ENCODE assay signal across 19 cellular contexts in the genomic region with DNA sequence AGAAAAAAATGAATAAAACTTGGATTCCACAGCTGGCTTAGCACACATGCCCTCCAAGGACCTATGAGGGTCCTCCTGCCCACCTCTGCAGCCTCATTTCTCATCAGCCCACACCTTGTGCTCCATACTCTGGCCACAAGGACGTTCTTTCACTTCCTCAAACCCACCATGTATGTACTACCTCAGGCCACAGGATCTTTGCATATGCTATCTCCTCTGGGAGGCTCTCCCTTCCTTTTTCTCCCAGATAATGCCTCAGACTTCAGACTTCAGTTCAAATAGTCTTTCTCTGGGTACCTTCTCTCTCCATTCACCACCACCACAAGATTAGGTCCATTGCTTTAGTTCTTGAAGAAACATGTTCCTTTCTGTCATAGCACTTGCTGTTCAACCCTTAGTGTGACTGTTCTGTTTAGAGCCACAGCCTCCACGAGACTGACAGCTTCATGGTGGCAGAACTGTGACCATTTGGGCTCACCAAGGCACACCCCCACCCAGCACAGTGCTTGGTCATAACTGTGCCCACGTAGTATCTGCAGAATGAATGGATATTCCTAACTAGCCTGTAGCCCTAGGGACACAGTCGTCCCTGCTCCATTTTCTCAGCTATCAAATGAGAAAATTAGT.
"Had no signal": no experiment of that assay in that cellular context is flagged by ENCODE, and none has a peak within 500 bp of the region (broad histone marks: within the 10 kb centered on the region; RNA-seq: fewer than 3 reads in every experiment).

No MANE protein-coding gene starts in this region.

- DNase-seq: activated CD4-positive, alpha-beta T cell treated with anti-CD3 and anti-CD28 coated beads, Interleukin-2, amount 10 ng/mL, durations not matched to agents 24 days and 14 days; activated CD4-positive, CD25-positive, alpha-beta regulatory T cell; activated CD8-positive, alpha-beta memory T cell treated with anti-CD3 and anti-CD28 coated beads, Interleukin-2, amount 50 U/mL, for 4 hours; activated CD8-positive, alpha-beta T cell treated with anti-CD3 and anti-CD28 coated beads, Interleukin-2, amount 10 ng/mL, durations not matched to agents 7 days and 5 days; activated naive CD4-positive, alpha-beta T cell; anterior cingulate cortex; cortex of kidney; effector CD4-positive, alpha-beta T cell; hippocampal formation; kidney; left lung; mammary epithelial cell; natural killer cell; posterior cingulate gyrus; stimulated activated CD4-positive, alpha-beta T cell treated with anti-CD3 and anti-CD28 coated beads, Interleukin-2, amount 100 ng/mL, for 48 hours; stimulated activated naive CD4-positive, alpha-beta T cell had no signal

- H3K9me3 ChIP-seq: esophagus muscularis mucosa, left lung, right atrium auricular region, tibial nerve had no signal

- H3K4me3 Mint-ChIP-seq: activated CD4-positive, alpha-beta T cell treated with anti-CD3 and anti-CD28 coated beads, Interleukin-2, amount 10 ng/mL, durations not matched to agents 24 days and 14 days; activated CD8-positive, alpha-beta T cell treated with anti-CD3 and anti-CD28 coated beads, Interleukin-2, amount 10 ng/mL, durations not matched to agents 7 days and 5 days; natural killer cell had no signal

- H3K36me3 ChIP-seq: esophagus muscularis mucosa, left lung, right atrium auricular region, tibial nerve had no signal

- H3K4me1 ChIP-seq: esophagus muscularis mucosa, left lung, right atrium auricular region had no signal

- H3K36me3 Mint-ChIP-seq: natural killer cell had no signal

- H3K4me3 ChIP-seq: esophagus muscularis mucosa, left lung, right atrium auricular region, tibial nerve had no signal

- H3K27ac ChIP-seq: esophagus muscularis mucosa, left lung, right atrium auricular region, tibial nerve had no signal

- ATAC-seq: activated CD8-positive, alpha-beta T cell treated with anti-CD3 and anti-CD28 coated beads, Interleukin-2, amount 10 ng/mL, durations not matched to agents 7 days and 5 days; left lung; natural killer cell had no signal

- H3K27ac Mint-ChIP-seq: activated CD4-positive, alpha-beta T cell treated with anti-CD3 and anti-CD28 coated beads, Interleukin-2, amount 10 ng/mL, durations not matched to agents 24 days and 14 days; activated CD8-positive, alpha-beta T cell treated with anti-CD3 and anti-CD28 coated beads, Interleukin-2, amount 10 ng/mL, durations not matched to agents 7 days and 5 days; natural killer cell had no signal

- H3K9me3 Mint-ChIP-seq: activated CD4-positive, alpha-beta T cell treated with anti-CD3 and anti-CD28 coated beads, Interleukin-2, amount 10 ng/mL, durations not matched to agents 24 days and 14 days; natural killer cell had no signal

- H3K4me1 Mint-ChIP-seq: activated CD4-positive, alpha-beta T cell treated with anti-CD3 and anti-CD28 coated beads, Interleukin-2, amount 10 ng/mL, durations not matched to agents 24 days and 14 days; natural killer cell had no signal
